ENCODE assay signal across 8 cellular contexts in genomic region chrX:53224860-53225797, GRCh38. TPM values are rescaled to one million over a fixed set of nuclear protein-coding genes. Genes with fewer than 3 reads are reported as not detected.
A peak's percentile ranks its signal among the peaks of the same experiment; 100 is the strongest.
DNase-seq lines count a peak whose midpoint lies in the region; ATAC-seq and TF ChIP-seq lines count a peak whose summit lies in the region.

TSS of gene KDM5C (minus strand) at chrX:53225207. CDS start at chrX:53224889, 318 bp downstream.

- peak within 1 kb of the TSS; percentile 95 for H3K9ac ChIP-seq in parathyroid adenoma

- WGBS in tibial nerve, 2 donors: 0 to 1% methylated on average over 26 to 47 of the region's 67 CpGs

- peak in 1 of 2 donors; percentile 59 for TF ChIP-seq POLR2A in tibial nerve (IDR thresholded peaks at IDR 0.05)

- H3K4me2 ChIP-seq in parathyroid adenoma (ENCODE audit: low read length): peak within 1 kb of the TSS; percentile 86

- peaks cover 34% of the 10 kb centered on the region for H3K79me2 ChIP-seq in parathyroid adenoma

- peak; percentile 16 to 83 for TF ChIP-seq EP300 in tibial nerve (IDR thresholded peaks at IDR 0.05)

- H3K36me3 ChIP-seq in parathyroid adenoma (ENCODE audit: control insufficient read depth, insufficient read depth, low read length): no peaks in the 10 kb centered on the region
- peaks cover 0 to 2% (median 0%) of the 10 kb centered on the region in 3 donors for H3K36me3 ChIP-seq in tibial nerve

- no peaks in the 10 kb centered on the region for H3K9me3 ChIP-seq in parathyroid adenoma (ENCODE audit: control insufficient read depth, low read length)
- H3K9me3 ChIP-seq in tibial nerve: no peaks in the 10 kb centered on the region

- H3K27me3 ChIP-seq in parathyroid adenoma (ENCODE audit: control insufficient read depth, insufficient read depth, low read length) (no peaks in the 10 kb centered on the region), tibial nerve (no peaks in the 10 kb centered on the region)

- peak within 1 kb of the TSS; percentile 95 for H3K27ac ChIP-seq in parathyroid adenoma
- peak within 1 kb of the TSS; percentile 78 to 95 (median 88) for H3K27ac ChIP-seq in tibial nerve

- peak within 1 kb of the TSS; percentile 91 for H2AFZ ChIP-seq in parathyroid adenoma

- peak within 1 kb of the TSS; percentile 94 for H3K4me3 ChIP-seq in GM08714 (ENCODE audit: low read length)
- H3K4me3 ChIP-seq in parathyroid adenoma (ENCODE audit: low read depth, low read length): peak within 1 kb of the TSS; percentile 84
- H3K4me3 ChIP-seq in tibial nerve: peak within 1 kb of the TSS; percentile 64 to 100 (median 86)

- ATAC-seq in HG02642 (IDR thresholded peaks at IDR 0.05; ENCODE audit: poor library complexity, unreplicated experiment) (peak; percentile 82), Right ventricle myocardium superior (ENCODE audit: poor library complexity) (peak; percentile 95)

- H3K4me1 ChIP-seq in parathyroid adenoma (no peaks in the 10 kb centered on the region), tibial nerve (peaks cover 2 to 32% (median 17%) of the 10 kb centered on the region in 4 donors)

- peak; percentile 86 to 99 (median 99) for DNase-seq in NCI-H1417 (lab: John Stamatoyannopoulos, UW)
- DNase-seq in SW 1271 (lab: John Stamatoyannopoulos, UW): peak; percentile 40 to 72
- peak; percentile 67 for DNase-seq in activated naive CD8-positive, alpha-beta T cell treated with anti-CD3 and anti-CD28 coated beads, Interleukin-2, amount 50 U/mL, for 16 hours (ENCODE audit: low read depth, low spot score)
- peak; percentile 92 for DNase-seq in Right ventricle myocardium superior
- peak; percentile 60 to 74 for DNase-seq in tibial nerve (ENCODE audit: low spot score in 2 of 2)

- intact Hi-C loops in Right ventricle myocardium superior (cut with DNase I): loop anchor here (5.0 kb wide), 1 partner anchor 153 kb away; no protein-coding TSS in a partner anchor

- TF ChIP-seq CTCF in parathyroid adenoma (IDR thresholded peaks at IDR 0.05) (no peak), tibial nerve (IDR thresholded peaks at IDR 0.05) (peak in 2 of 5 experiments; percentile 9 to 37)

RNA-seq across cellular contexts. Expression of gene KDM5C, which starts in this region (rescaled TPM):
- 26.8 TPM for total RNA-seq in Right ventricle myocardium superior
- 100 to 1,000 TPM in 2 of 4 donors, 10 to 100 TPM in 2; 56.8 to 127 (median 112) TPM for total RNA-seq in tibial nerve

Comparison
In these comparisons a context has a peak if more than half of its experiments do, and no peak if none do; other contexts are left out.
1. Peak in every context shown above with its lines: DNase-seq, ATAC-seq, H3K4me3 ChIP-seq and H3K27ac ChIP-seq.